In genomic region chr2:196370386-196370785, GRCh38 we compare ENCODE assay signal across 19 cellular contexts.
A peak's percentile ranks its signal among the peaks of the same experiment; 100 is the strongest.
DNase-seq lines count a peak whose midpoint lies in the region; ATAC-seq and TF ChIP-seq lines count a peak whose summit lies in the region.
"Had no signal": no experiment of that assay in that cellular context is flagged by ENCODE, and none has a peak within 500 bp of the region (broad histone marks: within the 10 kb centered on the region; RNA-seq: fewer than 3 reads in every experiment).

No MANE protein-coding gene starts in this region.

- peaks cover 4% of the 10 kb centered on the region for H3K4me1 Mint-ChIP-seq in T-helper 2 cell treated with Interferon-gamma antibody and Interleukin-4, amounts not matched to agents 5 μg/mL and 100 μg/mL, for 36 hours (ENCODE audit: low read depth)

- H3K27me3 Mint-ChIP-seq in T-helper 2 cell treated with Interferon-gamma antibody and Interleukin-4, amounts not matched to agents 5 μg/mL and 100 μg/mL, for 36 hours (ENCODE audit: low read depth) = no peaks in the 10 kb centered on the region

- TF ChIP-seq POLR2A in Peyer's patch (IDR thresholded peaks at IDR 0.05) = no peak

- H3K36me3 ChIP-seq in upper lobe of right lung = no peaks in the 10 kb centered on the region
- no peaks in the 10 kb centered on the region for H3K36me3 ChIP-seq in Peyer's patch

- H3K27ac ChIP-seq in upper lobe of right lung (no peak overlapping the region), Peyer's patch (no peak overlapping the region)
- H3K27ac ChIP-seq: 22Rv1, GM23248, RWPE1 had no signal

- H3K4me3 Mint-ChIP-seq in T-helper 2 cell treated with Interferon-gamma antibody and Interleukin-4, amounts not matched to agents 5 μg/mL and 100 μg/mL, for 36 hours = no peak overlapping the region
- H3K4me3 Mint-ChIP-seq: CD8-positive, alpha-beta T cell had no signal

- no peaks in the 10 kb centered on the region for H3K36me3 Mint-ChIP-seq in T-helper 2 cell treated with Interferon-gamma antibody and Interleukin-4, amounts not matched to agents 5 μg/mL and 100 μg/mL, for 36 hours (ENCODE audit: low read depth)
- H3K36me3 Mint-ChIP-seq: CD8-positive, alpha-beta T cell had no signal

- in situ Hi-C loops in astrocyte of the cerebellum (cut with HindIII; ENCODE audit: low sequenced_read_pairs) = no loop called here

- ATAC-seq in upper lobe of right lung = peak; percentile 9
- ATAC-seq in GM21737 (IDR thresholded peaks at IDR 0.05; ENCODE audit: unreplicated experiment) = no peak
- ATAC-seq: CD8-positive, alpha-beta T cell had no signal

- H3K4me1 ChIP-seq in upper lobe of right lung (no peaks in the 10 kb centered on the region), Peyer's patch (no peaks in the 10 kb centered on the region)

- TF ChIP-seq CTCF in astrocyte of the cerebellum (IDR thresholded peaks at IDR 0.05; ENCODE audit: low read depth, low read length, missing control alignments) (no peak), upper lobe of right lung (IDR thresholded peaks at IDR 0.05) (no peak), Peyer's patch (IDR thresholded peaks at IDR 0.05) (no peak)

- no peaks in the 10 kb centered on the region for H3K27me3 ChIP-seq in upper lobe of right lung
- no peaks in the 10 kb centered on the region for H3K27me3 ChIP-seq in Peyer's patch

- H3K4me3 ChIP-seq in astrocyte of the cerebellum (ENCODE audit: low read depth, low read length) (no peak overlapping the region), upper lobe of right lung (no peak overlapping the region), Peyer's patch (no peak overlapping the region)
- H3K4me3 ChIP-seq: GM12878, GM23248, K562 had no signal

- peak overlapping the region; percentile 24 for H3K27ac Mint-ChIP-seq in T-helper 2 cell treated with Interferon-gamma antibody and Interleukin-4, amounts not matched to agents 5 μg/mL and 100 μg/mL, for 36 hours
- H3K27ac Mint-ChIP-seq: CD8-positive, alpha-beta T cell had no signal

- H3K9me3 Mint-ChIP-seq in T-helper 2 cell treated with Interferon-gamma antibody and Interleukin-4, amounts not matched to agents 5 μg/mL and 100 μg/mL, for 36 hours = peaks cover 9% of the 10 kb centered on the region

- no peak for DNase-seq in T-helper 2 cell treated with Interferon-gamma antibody and Interleukin-4, amounts not matched to agents 5 μg/mL and 100 μg/mL, for 36 hours (ENCODE audit: low spot score)
- DNase-seq in T-helper 2 cell = no peak
- peak; percentile 20 for DNase-seq in astrocyte of the cerebellum (ENCODE audit: low read depth)
- peak; percentile 1 for DNase-seq in globus pallidus (ENCODE audit: low spot score)
- DNase-seq in upper lobe of right lung = no peak
- DNase-seq in Peyer's patch = no peak
- DNase-seq in SW 1271 (lab: John Stamatoyannopoulos, UW) = no peak
- DNase-seq: CD8-positive, alpha-beta T cell; EL; GM23248; NCI-H1048; NCI-H146; NCI-H226; NCI-H526 treated with DMSO at 0.1 percent for 48 hours had no signal

- intact Hi-C loops in upper lobe of right lung (cut with DNase I) = no loop called here

- H3K9me3 ChIP-seq in upper lobe of right lung (no peaks in the 10 kb centered on the region), Peyer's patch (no peaks in the 10 kb centered on the region)

Comparison
In these comparisons a context has a peak if more than half of its experiments do, and no peak if none do; other contexts are left out.
1. DNase-seq: peak in astrocyte of the cerebellum (single experiment) and globus pallidus (single experiment); none in T-helper 2 cell treated with Interferon-gamma antibody and Interleukin-4, amounts not matched to agents 5 μg/mL and 100 μg/mL, for 36 hours (single experiment), T-helper 2 cell (0 of 5), upper lobe of right lung (single experiment), Peyer's patch (0 of 3) and SW 1271 (0 of 2).